ENCODE assay signal across 1 cellular context in the genomic region with DNA sequence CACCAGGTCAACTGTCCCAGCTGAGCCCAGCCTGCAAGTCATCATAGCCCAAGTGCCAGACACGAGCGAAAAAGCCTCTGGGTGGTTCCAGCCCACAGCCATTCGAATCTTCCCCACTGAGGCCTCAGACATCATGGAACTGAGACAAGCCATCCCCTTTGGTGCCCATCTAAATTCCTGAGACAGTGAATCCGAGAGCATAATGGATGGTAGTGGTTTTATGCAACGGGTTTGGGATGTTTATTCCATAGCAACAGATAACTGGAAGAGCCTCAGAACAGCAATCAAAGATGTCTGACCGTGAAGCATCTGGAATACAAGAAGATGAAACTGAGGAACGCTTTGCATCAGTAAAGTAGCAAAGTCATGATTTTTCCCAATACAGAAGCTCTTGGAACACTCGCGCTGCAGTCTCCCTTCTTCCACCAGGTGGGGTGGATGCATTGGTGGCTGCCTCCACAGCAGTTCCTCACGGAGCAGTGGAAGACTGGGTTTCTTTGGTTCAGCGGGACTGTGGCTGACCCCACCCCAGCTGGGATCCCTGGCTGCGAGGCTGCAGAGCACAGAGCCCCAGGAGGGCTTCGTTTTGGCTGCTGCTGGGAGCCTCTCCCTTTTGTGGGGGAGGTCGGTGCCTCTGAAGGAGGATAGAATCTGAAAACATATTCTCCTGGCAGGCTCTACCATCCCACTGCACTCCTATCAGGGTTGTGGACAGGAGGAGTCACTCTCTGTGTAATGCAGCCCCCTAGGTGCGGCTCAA.
TF ChIP-seq lines count a peak whose summit lies in the region.

No MANE protein-coding gene starts in this region.

TF ChIP-seq in H1, 55 proteins besides CTCF, POLR2A, EP300 and RAD21 (continued from another document):
- peak; percentile 46; the same call in 1 of the 2 replicates for TF ChIP-seq YY1 (IDR thresholded peaks at IDR 0.05; ENCODE audit: low read depth, low read length)
TF ChIP-seq in H1: peak in this region for 5.
